In the genomic region with DNA sequence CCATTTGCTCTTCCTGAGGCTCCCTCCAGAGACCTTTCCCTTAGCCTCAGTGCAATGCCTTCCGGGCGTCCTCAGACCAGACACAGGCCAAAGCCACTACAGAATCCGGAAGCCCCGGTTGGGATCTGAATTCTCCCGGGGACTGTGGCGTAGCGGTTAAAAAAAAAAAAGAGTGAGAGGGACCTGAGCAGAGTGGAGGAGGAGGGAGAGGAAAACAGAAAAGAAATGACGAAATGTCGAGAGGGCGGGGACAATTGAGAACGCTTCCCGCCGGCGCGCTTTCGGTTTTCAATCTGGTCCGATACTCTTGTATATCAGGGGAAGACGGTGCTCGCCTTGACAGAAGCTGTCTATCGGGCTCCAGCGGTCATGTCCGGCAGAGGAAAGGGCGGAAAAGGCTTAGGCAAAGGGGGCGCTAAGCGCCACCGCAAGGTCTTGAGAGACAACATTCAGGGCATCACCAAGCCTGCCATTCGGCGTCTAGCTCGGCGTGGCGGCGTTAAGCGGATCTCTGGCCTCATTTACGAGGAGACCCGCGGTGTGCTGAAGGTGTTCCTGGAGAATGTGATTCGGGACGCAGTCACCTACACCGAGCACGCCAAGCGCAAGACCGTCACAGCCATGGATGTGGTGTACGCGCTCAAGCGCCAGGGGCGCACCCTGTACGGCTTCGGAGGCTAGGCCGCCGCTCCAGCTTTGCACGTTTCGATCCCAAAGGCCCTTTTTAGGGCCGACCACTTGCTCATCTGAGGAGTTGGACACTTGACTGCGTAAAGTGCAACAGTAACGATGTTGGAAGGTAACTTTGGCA, we compare ENCODE assay signal across 8 cellular contexts. TPM values are rescaled to one million over a fixed set of nuclear protein-coding genes. Genes with fewer than 3 reads are reported as not detected.
DNase-seq lines count a peak whose midpoint lies in the region; ATAC-seq and TF ChIP-seq lines count a peak whose summit lies in the region.
"Not testable (repeated sequence)": the region's sequence is repeated elsewhere in the genome, so short reads cannot be mapped to it uniquely, and the experiment has no call there.
"Had no signal": no experiment of that assay in that cellular context is flagged by ENCODE, and none has a peak within 500 bp of the region (broad histone marks: within the 10 kb centered on the region; RNA-seq: fewer than 3 reads in every experiment).

No MANE protein-coding gene starts in this region.

- not testable (repeated sequence) for H3K36me3 Mint-ChIP-seq in central memory CD8-positive, alpha-beta T cell (ENCODE audit: insufficient read depth); naive thymus-derived CD4-positive, alpha-beta T cell

- H3K27me3 Mint-ChIP-seq in central memory CD8-positive, alpha-beta T cell; naive thymus-derived CD4-positive, alpha-beta T cell: not testable (repeated sequence)

- ATAC-seq in GM18870 (IDR thresholded peaks at IDR 0.05; ENCODE audit: unreplicated experiment) = peak; percentile 59
- peak; percentile 67 for ATAC-seq in GM21390 (IDR thresholded peaks at IDR 0.05; ENCODE audit: unreplicated experiment)
- ATAC-seq in HG02763 (IDR thresholded peaks at IDR 0.05; ENCODE audit: unreplicated experiment) = peak; percentile 61
- peak; percentile 56 for ATAC-seq in HG03139 (IDR thresholded peaks at IDR 0.05; ENCODE audit: unreplicated experiment)
- peak; percentile 83 for ATAC-seq in Panc1
- peak; percentile 83 for ATAC-seq in central memory CD8-positive, alpha-beta T cell (replicated peaks; ENCODE audit: extremely low read depth, poor library complexity, severe bottlenecking)
- ATAC-seq in naive thymus-derived CD4-positive, alpha-beta T cell = peak; percentile 87

- not testable (repeated sequence) for H3K4me1 Mint-ChIP-seq in central memory CD8-positive, alpha-beta T cell; naive thymus-derived CD4-positive, alpha-beta T cell

- H3K27ac Mint-ChIP-seq in central memory CD8-positive, alpha-beta T cell (ENCODE audit: low read depth); naive thymus-derived CD4-positive, alpha-beta T cell: not testable (repeated sequence)

- not testable (repeated sequence) for H3K4me1 ChIP-seq in Panc1 (ENCODE audit: control insufficient read depth, insufficient read depth, low read length); naive thymus-derived CD4-positive, alpha-beta T cell (ENCODE audit: control insufficient read depth in 2 of 2, insufficient read depth in 2 of 2, low read length in 2 of 2)

- not testable (repeated sequence) for H3K27ac ChIP-seq in Panc1 (ENCODE audit: low read length); naive thymus-derived CD4-positive, alpha-beta T cell (ENCODE audit: low read depth, low read length)

- intact Hi-C loops in Panc1 (cut with micrococcal nuclease; ENCODE audit: unreplicated experiment); naive thymus-derived CD4-positive, alpha-beta T cell (cut with micrococcal nuclease): not testable (repeated sequence)

- DNase-seq in Panc1 (ENCODE audit: low read depth, low spot score); central memory CD8-positive, alpha-beta T cell (ENCODE audit: low spot score in 2 of 2); naive thymus-derived CD4-positive, alpha-beta T cell: not testable (repeated sequence)

- TSS peak; percentile 94 for BruUV-seq in Panc1 (replicated peaks; lab: Mats Ljungman, UMichigan)

- H3K9me3 Mint-ChIP-seq in central memory CD8-positive, alpha-beta T cell; naive thymus-derived CD4-positive, alpha-beta T cell: not testable (repeated sequence)

- not testable (repeated sequence) for H3K9me3 ChIP-seq in Panc1 (ENCODE audit: control insufficient read depth, insufficient read depth, low read depth, low read length); naive thymus-derived CD4-positive, alpha-beta T cell (ENCODE audit: control insufficient read depth in 2 of 3, low read length in 3 of 3)

- H3K27me3 ChIP-seq in Panc1 (ENCODE audit: control insufficient read depth, insufficient read depth, low read length); naive thymus-derived CD4-positive, alpha-beta T cell (ENCODE audit: control insufficient read depth in 2 of 2, insufficient read depth in 2 of 2, low read length in 2 of 2): not testable (repeated sequence)

- TF ChIP-seq CTCF in Panc1 (IDR thresholded peaks at IDR 0.05) = not testable (repeated sequence)

- in situ Hi-C loops in Panc1 (cut with HindIII; ENCODE audit: low pct_unique_long_range_greater_than_20kb, low sequenced_read_pairs) = not testable (repeated sequence)

- POLR2A ChIA-PET in Panc1 (lab: Charles Lee); naive thymus-derived CD4-positive, alpha-beta T cell (lab: Charles Lee): not testable (repeated sequence)

- H3K4me3 Mint-ChIP-seq in central memory CD8-positive, alpha-beta T cell; naive thymus-derived CD4-positive, alpha-beta T cell: not testable (repeated sequence)

- H3K36me3 ChIP-seq in Panc1 (ENCODE audit: control insufficient read depth, insufficient read depth, low read length); naive thymus-derived CD4-positive, alpha-beta T cell (ENCODE audit: control insufficient read depth in 2 of 3, insufficient read depth in 3 of 3, low read length in 3 of 3): not testable (repeated sequence)

- not testable (repeated sequence) for H3K4me3 ChIP-seq in Panc1 (ENCODE audit: low read depth in 2 of 2, low read length in 2 of 2); naive thymus-derived CD4-positive, alpha-beta T cell (ENCODE audit: low read length)

- CTCF ChIA-PET in Panc1 (lab: Charles Lee); naive thymus-derived CD4-positive, alpha-beta T cell (lab: Charles Lee): not testable (repeated sequence)

RNA-seq across cellular contexts. Expression of a gene that starts 50.0 kb away (rescaled TPM):
- total RNA-seq in Panc1 (2021; ENCODE audit: unreplicated experiment) = not detected
- not detected for polyA plus RNA-seq in Panc1 (2012; ENCODE audit: insufficient read length)
- 10 to 100 TPM in 1 of 5 experiments, under 1 TPM in 2, not detected in 2; 0.21 to 14.4 (median 0.59) TPM for total RNA-seq in naive thymus-derived CD4-positive, alpha-beta T cell
- polyA plus RNA-seq in naive thymus-derived CD4-positive, alpha-beta T cell = not detected
- total RNA-seq: H9 had no signal
